ENCODE assay signal across 22 cellular contexts in the genomic region with DNA sequence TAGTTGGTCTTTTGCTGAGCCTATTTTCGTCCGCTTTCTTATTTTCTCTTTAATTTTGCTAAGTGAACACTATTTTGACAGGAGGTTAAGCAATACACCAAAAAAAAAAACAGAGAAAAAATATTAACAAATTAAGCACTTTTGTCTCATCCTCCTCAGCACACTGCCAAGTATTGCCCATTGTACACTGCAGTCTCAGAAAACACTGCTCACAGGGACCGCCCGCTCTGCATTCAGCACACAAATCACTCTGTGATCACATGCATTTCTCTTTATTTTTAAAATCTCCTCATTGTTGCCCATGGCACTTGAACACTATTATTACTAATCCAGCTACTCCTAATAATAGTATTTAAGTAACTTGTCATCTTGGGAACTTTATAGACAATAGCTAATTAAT.
"Had no signal": no experiment of that assay in that cellular context is flagged by ENCODE, and none has a peak within 500 bp of the region (broad histone marks: within the 10 kb centered on the region; RNA-seq: fewer than 3 reads in every experiment).

No MANE protein-coding gene starts in this region.

- H3K27me3 ChIP-seq: esophagus squamous epithelium, heart left ventricle, neutrophil, sigmoid colon, transverse colon had no signal

- H3K4me1 ChIP-seq: transverse colon had no signal

- DNase-seq: activated CD4-positive, alpha-beta T cell treated with anti-CD3 and anti-CD28 coated beads for 36 hours; activated CD4-positive, alpha-beta T cell treated with anti-CD3 and anti-CD28 coated beads, Interleukin-2, amount 50 U/mL, for 4 hours; activated CD4-positive, CD25-positive, alpha-beta regulatory T cell; activated effector memory CD4-positive, alpha-beta T cell treated with Interleukin-2 at 50 U/mL for 16 hours; activated naive CD4-positive, alpha-beta T cell treated with Interleukin-2 at 50 U/mL for 16 hours; activated T-cell treated with anti-CD3 and anti-CD28 coated beads for 4 hours; activated T-cell treated with anti-CD3 and anti-CD28 coated beads, Interleukin-2, amount 50 U/mL, for 72 hours; dermis blood vessel endothelial cell; effector CD8-positive, alpha-beta T cell; esophagus squamous epithelium; heart left ventricle; mesenchymal stem cell; retina; sigmoid colon; small intestine; stimulated activated CD4-positive, alpha-beta T cell treated with anti-CD3 and anti-CD28 coated beads, Interleukin-4, amount 100 ng/mL, for 24 hours; T-cell; transverse colon had no signal

- H3K9me3 ChIP-seq: esophagus squamous epithelium, heart left ventricle, neutrophil, sigmoid colon, transverse colon had no signal

- H3K36me3 ChIP-seq: esophagus squamous epithelium, heart left ventricle, neutrophil, sigmoid colon, transverse colon had no signal

- H3K4me3 ChIP-seq: esophagus squamous epithelium, heart left ventricle, sigmoid colon, transverse colon had no signal

- H3K27ac ChIP-seq: epithelial cell of prostate, esophagus squamous epithelium, heart left ventricle, neutrophil, sigmoid colon, transverse colon had no signal

- ATAC-seq: activated CD4-positive, alpha-beta T cell treated with anti-CD3 and anti-CD28 coated beads for 36 hours; activated T-cell treated with anti-CD3 and anti-CD28 coated beads, Interleukin-2, amount 50 U/mL, for 72 hours; heart left ventricle; natural killer cell treated with Interleukin-12 subunit alpha and Interleukin-12 subunit beta and Interleukin-15 and Interleukin-18, amount 100 ng/mL, for 72 hours; stimulated activated memory B cell treated with anti-CD40 and anti-IgM and Interleukin-4, amounts not matched to agents 10 μg/mL and 1 μg/mL and 100 μg/mL, for 72 hours; T-cell had no signal
